Comparison of ENCODE assay signal across 1 cellular context in the genomic region with DNA sequence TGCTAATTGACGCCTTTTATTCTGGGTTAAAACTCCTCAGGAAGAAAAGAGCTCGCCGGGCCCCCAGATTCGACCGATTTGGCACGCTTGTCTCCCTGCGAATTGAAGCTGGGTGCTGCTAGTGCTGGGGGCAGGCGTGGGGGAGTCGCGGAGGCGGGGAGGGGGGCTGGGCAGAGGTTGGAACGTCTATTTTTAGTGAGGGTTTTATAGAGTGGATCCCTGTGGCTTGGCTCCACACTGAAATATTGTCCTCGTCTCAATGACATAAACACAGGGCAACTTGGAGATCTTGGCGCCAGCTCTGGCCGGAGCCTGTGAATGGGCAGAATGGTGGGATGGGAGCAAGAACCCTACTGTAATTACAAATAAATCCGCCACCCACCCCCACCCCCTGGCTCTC.
TF ChIP-seq lines count a peak whose summit lies in the region.

No MANE protein-coding gene starts in this region.

TF ChIP-seq in WTC11, 78 proteins besides CTCF, POLR2A, EP300 and RAD21 (continued from another document):
- TF ChIP-seq, protein P1, sequence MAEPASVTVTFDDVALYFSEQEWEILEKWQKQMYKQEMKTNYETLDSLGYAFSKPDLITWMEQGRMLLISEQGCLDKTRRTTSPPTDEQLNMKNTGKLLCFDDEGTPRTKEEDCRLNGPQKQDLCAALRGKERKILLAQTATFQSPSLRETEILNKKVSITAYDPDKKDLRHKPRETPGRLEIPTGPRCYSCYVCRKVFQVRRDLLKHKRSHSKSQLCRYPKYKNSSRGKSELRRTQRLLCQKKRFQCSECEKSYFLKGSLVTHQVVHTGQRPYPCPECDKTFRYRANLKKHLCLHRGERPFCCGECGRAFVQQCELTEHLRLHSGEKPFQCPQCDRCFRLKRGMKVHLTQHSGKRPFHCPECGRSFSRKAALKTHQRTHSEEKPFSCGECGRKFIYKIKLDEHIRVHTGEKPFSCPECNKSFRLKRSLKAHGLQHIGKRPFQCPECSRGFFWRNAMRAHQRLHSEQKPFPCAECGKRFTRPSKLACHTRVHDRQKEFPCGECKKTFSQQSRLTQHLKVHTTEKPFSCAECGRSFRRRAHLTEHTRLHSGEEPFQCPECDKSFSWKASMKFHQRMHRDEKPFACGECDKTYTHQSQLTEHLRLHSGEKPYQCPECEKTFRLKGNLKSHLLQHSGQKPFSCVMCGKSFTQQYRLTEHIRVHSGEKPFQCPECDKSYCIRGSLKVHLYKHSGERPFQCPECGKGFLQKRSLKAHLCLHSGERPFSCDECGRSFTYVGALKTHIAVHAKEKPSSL (CRISPR knock-in tag; conservative IDR thresholded peaks at IDR 0.05), result no peak
- TF ChIP-seq, protein P2, sequence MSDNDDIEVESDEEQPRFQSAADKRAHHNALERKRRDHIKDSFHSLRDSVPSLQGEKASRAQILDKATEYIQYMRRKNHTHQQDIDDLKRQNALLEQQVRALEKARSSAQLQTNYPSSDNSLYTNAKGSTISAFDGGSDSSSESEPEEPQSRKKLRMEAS (CRISPR knock-in tag; IDR thresholded peaks at IDR 0.05), result no peak
- TF ChIP-seq, protein P3, sequence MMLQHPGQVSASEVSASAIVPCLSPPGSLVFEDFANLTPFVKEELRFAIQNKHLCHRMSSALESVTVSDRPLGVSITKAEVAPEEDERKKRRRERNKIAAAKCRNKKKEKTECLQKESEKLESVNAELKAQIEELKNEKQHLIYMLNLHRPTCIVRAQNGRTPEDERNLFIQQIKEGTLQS (CRISPR knock-in tag; conservative IDR thresholded peaks at IDR 0.05), result no peak
- TF ChIP-seq ELF4 (CRISPR knock-in tag; IDR thresholded peaks at IDR 0.05; ENCODE audit: low read depth), result no peak
- TF ChIP-seq, protein P4, sequence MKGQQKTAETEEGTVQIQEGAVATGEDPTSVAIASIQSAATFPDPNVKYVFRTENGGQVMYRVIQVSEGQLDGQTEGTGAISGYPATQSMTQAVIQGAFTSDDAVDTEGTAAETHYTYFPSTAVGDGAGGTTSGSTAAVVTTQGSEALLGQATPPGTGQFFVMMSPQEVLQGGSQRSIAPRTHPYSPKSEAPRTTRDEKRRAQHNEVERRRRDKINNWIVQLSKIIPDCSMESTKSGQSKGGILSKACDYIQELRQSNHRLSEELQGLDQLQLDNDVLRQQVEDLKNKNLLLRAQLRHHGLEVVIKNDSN (CRISPR knock-in tag; IDR thresholded peaks at IDR 0.05), result no peak
